Comparison of ENCODE assay signal across 21 cellular contexts in the genomic region with DNA sequence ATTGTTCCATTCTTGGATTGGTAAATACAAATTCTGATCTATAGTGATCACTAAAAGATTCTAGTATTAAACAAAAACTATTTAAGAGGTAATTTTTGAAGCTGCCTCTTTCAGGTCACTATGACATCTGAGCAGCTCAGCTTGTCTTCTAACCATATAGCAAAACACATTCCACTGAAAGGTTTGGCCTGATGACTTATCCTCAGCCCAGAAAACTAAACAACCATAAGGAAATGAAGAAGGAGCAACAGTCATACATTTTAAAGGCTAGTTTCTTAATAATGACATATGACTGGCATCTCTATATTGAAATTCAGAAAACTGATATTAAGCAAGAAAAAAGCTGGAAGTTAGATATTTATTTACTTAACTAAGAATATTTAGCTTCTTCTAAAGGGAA. TPM values are rescaled to one million over a fixed set of nuclear protein-coding genes. Genes with fewer than 3 reads are reported as not detected.
DNase-seq lines count a peak whose midpoint lies in the region; ATAC-seq, FAIRE-seq and TF ChIP-seq lines count a peak whose summit lies in the region.
"Had no signal": no experiment of that assay in that cellular context is flagged by ENCODE, and none has a peak within 500 bp of the region (broad histone marks: within the 10 kb centered on the region; RNA-seq: fewer than 3 reads in every experiment).

No MANE protein-coding gene starts in this region.

- H3K27me3 Mint-ChIP-seq in activated T-helper 2 cell treated with anti-CD3 and anti-CD28 coated beads, Interferon-gamma antibody, Interleukin-2, Interleukin-4, amounts not matched to agents 10 μg/mL and 5 μg/mL and 100 μg/mL, durations not matched to agents 14 hours and 24 hours and 36 hours (ENCODE audit: low read depth): no peaks in the 10 kb centered on the region
- H3K27me3 Mint-ChIP-seq: stimulated activated naive CD8-positive, alpha-beta T cell treated with anti-CD3 and anti-CD28 coated beads, Interleukin-15, amount 100 ng/mL, for 72 hours had no signal

- TF ChIP-seq CTCF in AG04449 (IDR thresholded peaks at IDR 0.05; ENCODE audit: insufficient read depth, low read length, missing control alignments) (no peak), bronchial epithelial cell (IDR thresholded peaks at IDR 0.05; ENCODE audit: insufficient read depth, low read length, severe bottlenecking) (no peak)

- DNase-seq in AG04449 (ENCODE audit: low read depth, low spot score): peak; percentile 34
- DNase-seq in LHCN-M2 (ENCODE audit: low read depth): peak; percentile 64
- peak; percentile 91 for DNase-seq in bronchial epithelial cell (ENCODE audit: low read depth)
- peak; percentile 87 for DNase-seq in iris pigment epithelial cell (ENCODE audit: low read depth)
- no peak for DNase-seq in stimulated activated CD4-positive, alpha-beta T cell treated with anti-CD3 and anti-CD28 coated beads, Interleukin-2, amount 100 ng/mL, for 24 hours
- no peak for DNase-seq in activated T-helper 2 cell treated with anti-CD3 and anti-CD28 coated beads, Interferon-gamma antibody, Interleukin-2, Interleukin-4, amounts not matched to agents 10 μg/mL and 5 μg/mL and 100 μg/mL, durations not matched to agents 14 hours and 24 hours and 36 hours (ENCODE audit: low spot score)
- DNase-seq: activated CD4-positive, alpha-beta T cell treated with anti-CD3 and anti-CD28 coated beads, Interleukin-2, amount 50 U/mL, for 48 hours; activated T-cell treated with anti-CD3 and anti-CD28 coated beads, Interleukin-2, amount 50 U/mL, for 4 hours; left ventricle myocardium superior; MG63; NCI-H2107; NCI-H69; Peyer's patch; psoas muscle; stimulated activated CD4-positive, alpha-beta T cell treated with anti-CD3 and anti-CD28 coated beads, Interleukin-15, amount 100 ng/mL, for 24 hours; stimulated activated naive CD8-positive, alpha-beta T cell treated with anti-CD3 and anti-CD28 coated beads, Interleukin-15, amount 100 ng/mL, for 72 hours; SW 1271 had no signal

- no peaks in the 10 kb centered on the region for H3K36me3 ChIP-seq in bronchial epithelial cell (ENCODE audit: control insufficient read depth, insufficient read depth, low read length)

- FAIRE-seq in bronchial epithelial cell (lab: Jason Lieb, UNC): no peak
- FAIRE-seq: urothelium cell line had no signal

- H3K4me3 Mint-ChIP-seq in activated T-helper 2 cell treated with anti-CD3 and anti-CD28 coated beads, Interferon-gamma antibody, Interleukin-2, Interleukin-4, amounts not matched to agents 10 μg/mL and 5 μg/mL and 100 μg/mL, durations not matched to agents 14 hours and 24 hours and 36 hours (ENCODE audit: low read depth): no peak overlapping the region
- H3K4me3 Mint-ChIP-seq: activated T-cell treated with anti-CD3 and anti-CD28 coated beads, Interleukin-2, amount 50 U/mL, for 4 hours; stimulated activated naive CD8-positive, alpha-beta T cell treated with anti-CD3 and anti-CD28 coated beads, Interleukin-15, amount 100 ng/mL, for 72 hours had no signal

- H3K27ac Mint-ChIP-seq in activated T-helper 2 cell treated with anti-CD3 and anti-CD28 coated beads, Interferon-gamma antibody, Interleukin-2, Interleukin-4, amounts not matched to agents 10 μg/mL and 5 μg/mL and 100 μg/mL, durations not matched to agents 14 hours and 24 hours and 36 hours: no peak overlapping the region
- H3K27ac Mint-ChIP-seq: stimulated activated naive CD8-positive, alpha-beta T cell treated with anti-CD3 and anti-CD28 coated beads, Interleukin-15, amount 100 ng/mL, for 72 hours had no signal

- ATAC-seq in HG03460 (IDR thresholded peaks at IDR 0.05; ENCODE audit: unreplicated experiment): no peak
- no peak for ATAC-seq in GM18873 (IDR thresholded peaks at IDR 0.05; ENCODE audit: low FRiP score, unreplicated experiment)
- ATAC-seq: activated T-cell treated with anti-CD3 and anti-CD28 coated beads, Interleukin-2, amount 50 U/mL, for 4 hours; left ventricle myocardium superior; stimulated activated naive CD8-positive, alpha-beta T cell treated with anti-CD3 and anti-CD28 coated beads, Interleukin-15, amount 100 ng/mL, for 72 hours had no signal

- H3K4me1 Mint-ChIP-seq in activated T-helper 2 cell treated with anti-CD3 and anti-CD28 coated beads, Interferon-gamma antibody, Interleukin-2, Interleukin-4, amounts not matched to agents 10 μg/mL and 5 μg/mL and 100 μg/mL, durations not matched to agents 14 hours and 24 hours and 36 hours (ENCODE audit: low read depth): peaks cover 3% of the 10 kb centered on the region
- H3K4me1 Mint-ChIP-seq: stimulated activated naive CD8-positive, alpha-beta T cell treated with anti-CD3 and anti-CD28 coated beads, Interleukin-15, amount 100 ng/mL, for 72 hours had no signal

- peaks cover 39% of the 10 kb centered on the region for H3K36me3 Mint-ChIP-seq in activated T-helper 2 cell treated with anti-CD3 and anti-CD28 coated beads, Interferon-gamma antibody, Interleukin-2, Interleukin-4, amounts not matched to agents 10 μg/mL and 5 μg/mL and 100 μg/mL, durations not matched to agents 14 hours and 24 hours and 36 hours (ENCODE audit: low read depth)

- intact Hi-C loops in activated T-helper 2 cell treated with anti-CD3 and anti-CD28 coated beads, Interferon-gamma antibody, Interleukin-2, Interleukin-4, amounts not matched to agents 10 μg/mL and 5 μg/mL and 100 μg/mL, durations not matched to agents 14 hours and 24 hours and 36 hours (cut with micrococcal nuclease): no loop called here

- no peaks in the 10 kb centered on the region for H3K9me3 Mint-ChIP-seq in activated T-helper 2 cell treated with anti-CD3 and anti-CD28 coated beads, Interferon-gamma antibody, Interleukin-2, Interleukin-4, amounts not matched to agents 10 μg/mL and 5 μg/mL and 100 μg/mL, durations not matched to agents 14 hours and 24 hours and 36 hours
- H3K9me3 Mint-ChIP-seq: activated T-cell treated with anti-CD3 and anti-CD28 coated beads, Interleukin-2, amount 50 U/mL, for 4 hours had no signal

- H3K4me3 ChIP-seq in AG04449 (ENCODE audit: low read depth, low read length): no peak overlapping the region
- no peak overlapping the region for H3K4me3 ChIP-seq in bronchial epithelial cell (ENCODE audit: low read depth, low read length)
- H3K4me3 ChIP-seq: esophagus muscularis mucosa, MG63, Peyer's patch, psoas muscle had no signal

- no peaks in the 10 kb centered on the region for H3K27me3 ChIP-seq in bronchial epithelial cell (ENCODE audit: control insufficient read depth, insufficient read depth, low read length)
- H3K27me3 ChIP-seq: esophagus muscularis mucosa, MG63, Peyer's patch had no signal

- POLR2A ChIA-PET in AG04449 (lab: Yijun Ruan, JAX): interaction anchor here (0.8 to 1.4 kb wide), 3 partner anchors 12 to 63 kb away, joined by 3 to 5 read pairs (median 4); partner anchors contain the start of gene NT5C2

- CTCF ChIA-PET in AG04449 (lab: Yijun Ruan, JAX): interaction anchor here (0.6 to 1.8 kb wide), 6 partner anchors 9 to 76 kb away, joined by 3 to 16 read pairs (median 3); no protein-coding TSS in a partner anchor

RNA-seq across cellular contexts. Expression of gene NT5C2, which starts 24.6 kb away (rescaled TPM):
- total RNA-seq in LHCN-M2 (2014; rRNA removed) (35.5 and 41.8 TPM in 2 replicates), bronchial epithelial cell (105 and 127 TPM in 2 replicates)
- polyA plus RNA-seq in LHCN-M2 (2012): 45.9 TPM
- total RNA-seq in activated T-helper 2 cell treated with anti-CD3 and anti-CD28 coated beads, Interferon-gamma antibody, Interleukin-2, Interleukin-4, amounts not matched to agents 10 μg/mL and 5 μg/mL and 100 μg/mL, durations not matched to agents 14 hours and 24 hours and 36 hours: 58.1 and 60.6 TPM in 2 replicates

Comparison
In these comparisons a context has a peak if more than half of its experiments do, and no peak if none do; other contexts are left out.
1. DNase-seq: peak in AG04449 (single experiment), LHCN-M2 (single experiment), bronchial epithelial cell (single experiment) and iris pigment epithelial cell (single experiment); none in stimulated activated CD4-positive, alpha-beta T cell treated with anti-CD3 and anti-CD28 coated beads, Interleukin-2, amount 100 ng/mL, for 24 hours (0 of 2) and activated T-helper 2 cell treated with anti-CD3 and anti-CD28 coated beads, Interferon-gamma antibody, Interleukin-2, Interleukin-4, amounts not matched to agents 10 μg/mL and 5 μg/mL and 100 μg/mL, durations not matched to agents 14 hours and 24 hours and 36 hours (single experiment).